In the genomic region with DNA sequence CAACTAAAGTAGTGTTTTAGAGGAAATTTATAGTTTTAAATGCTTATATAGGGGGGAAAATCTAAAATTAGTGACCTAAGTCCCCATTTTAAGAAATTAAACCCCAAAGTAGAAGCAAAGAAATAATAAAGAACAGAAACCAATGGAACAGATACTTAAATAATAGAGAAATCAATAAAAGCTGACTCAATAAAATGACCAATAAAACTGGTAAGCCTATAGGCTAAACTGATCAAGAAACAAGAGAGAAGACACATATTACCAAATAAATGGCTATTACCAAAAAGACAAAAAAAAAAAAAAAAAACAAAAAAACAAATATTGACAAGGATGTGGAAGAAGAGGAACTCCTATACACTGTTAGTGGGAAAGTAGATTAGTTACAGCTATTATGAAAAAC, we compare ENCODE assay signal across 21 cellular contexts. TPM values are rescaled to one million over a fixed set of nuclear protein-coding genes. Genes with fewer than 3 reads are reported as not detected.
DNase-seq lines count a peak whose midpoint lies in the region; ATAC-seq, FAIRE-seq and TF ChIP-seq lines count a peak whose summit lies in the region.
"Had no signal": no experiment of that assay in that cellular context is flagged by ENCODE, and none has a peak within 500 bp of the region (broad histone marks: within the 10 kb centered on the region; RNA-seq: fewer than 3 reads in every experiment).

No MANE protein-coding gene starts in this region.

- no peak for ATAC-seq in GM19467 (IDR thresholded peaks at IDR 0.05; ENCODE audit: unreplicated experiment)
- ATAC-seq: A549; CD8-positive, alpha-beta T cell; GM12878 had no signal

- H3K27ac Mint-ChIP-seq in activated CD4-positive, alpha-beta memory T cell treated with anti-CD3 and anti-CD28 coated beads, Interleukin-2, amount 10 ng/mL, durations not matched to agents 7 days and 5 days: no peak overlapping the region
- H3K27ac Mint-ChIP-seq: B cell; CD4-positive, alpha-beta T cell; CD8-positive, alpha-beta T cell had no signal

- no peak overlapping the region for H3K4me3 Mint-ChIP-seq in activated CD4-positive, alpha-beta memory T cell treated with anti-CD3 and anti-CD28 coated beads, Interleukin-2, amount 10 ng/mL, durations not matched to agents 7 days and 5 days
- H3K4me3 Mint-ChIP-seq: B cell; CD4-positive, alpha-beta T cell; CD8-positive, alpha-beta T cell had no signal

- DNase-seq in coronary artery (ENCODE audit: low spot score): no peak
- no peak for DNase-seq in activated CD4-positive, alpha-beta memory T cell treated with anti-CD3 and anti-CD28 coated beads, Interleukin-2, amount 10 ng/mL, durations not matched to agents 7 days and 5 days
- DNase-seq: 8988T; AML-193; Caco-2; Calu3; CD4-positive, alpha-beta T cell; CD8-positive, alpha-beta T cell; DMS79 treated with DMSO at 0.1 percent for 48 hours; GDM1 had no signal

- no peak overlapping the region for H3K27ac ChIP-seq in coronary artery
- H3K27ac ChIP-seq: A549; BLaER1 treated with 17β-estradiol and CSF1 and Interleukin-3, amounts not matched to agents 10 nM and 100 nM; C4-2B had no signal

- H3K4me1 Mint-ChIP-seq in activated CD4-positive, alpha-beta memory T cell treated with anti-CD3 and anti-CD28 coated beads, Interleukin-2, amount 10 ng/mL, durations not matched to agents 7 days and 5 days: no peaks in the 10 kb centered on the region
- H3K4me1 Mint-ChIP-seq: B cell had no signal

- peaks cover 6% of the 10 kb centered on the region for H3K36me3 Mint-ChIP-seq in activated CD4-positive, alpha-beta memory T cell treated with anti-CD3 and anti-CD28 coated beads, Interleukin-2, amount 10 ng/mL, durations not matched to agents 7 days and 5 days (ENCODE audit: low read depth)

- CTCF ChIA-PET in activated CD4-positive, alpha-beta memory T cell treated with anti-CD3 and anti-CD28 coated beads, Interleukin-2, amount 10 ng/mL, durations not matched to agents 7 days and 5 days (lab: Charles Lee): no interaction called here

- no peaks in the 10 kb centered on the region for H3K27me3 Mint-ChIP-seq in activated CD4-positive, alpha-beta memory T cell treated with anti-CD3 and anti-CD28 coated beads, Interleukin-2, amount 10 ng/mL, durations not matched to agents 7 days and 5 days
- H3K27me3 Mint-ChIP-seq: B cell; CD4-positive, alpha-beta T cell had no signal

- TF ChIP-seq CTCF in coronary artery (IDR thresholded peaks at IDR 0.05): no peak

- H3K4me3 ChIP-seq in coronary artery: no peak overlapping the region
- H3K4me3 ChIP-seq: A549; BLaER1 treated with 17β-estradiol and CSF1 and Interleukin-3, amounts not matched to agents 10 nM and 100 nM; GM12878 had no signal

- H3K9me3 Mint-ChIP-seq in activated CD4-positive, alpha-beta memory T cell treated with anti-CD3 and anti-CD28 coated beads, Interleukin-2, amount 10 ng/mL, durations not matched to agents 7 days and 5 days: no peaks in the 10 kb centered on the region
- H3K9me3 Mint-ChIP-seq: CD4-positive, alpha-beta T cell; CD8-positive, alpha-beta T cell had no signal

- POLR2A ChIA-PET in activated CD4-positive, alpha-beta memory T cell treated with anti-CD3 and anti-CD28 coated beads, Interleukin-2, amount 10 ng/mL, durations not matched to agents 7 days and 5 days (lab: Charles Lee): no interaction called here

- FAIRE-seq in A204.1 (lab: Jason Lieb, UNC) (peak; percentile 23), G401.6 (lab: Jason Lieb, UNC) (peak; percentile 8), islet of Langerhans (lab: Jason Lieb, UNC) (peak; percentile 90)
- FAIRE-seq: D721Med, GM12878, GM12892 had no signal

RNA-seq across cellular contexts. Expression of a gene that starts 53.1 kb away (rescaled TPM):
- total RNA-seq in activated CD4-positive, alpha-beta memory T cell treated with anti-CD3 and anti-CD28 coated beads, Interleukin-2, amount 10 ng/mL, durations not matched to agents 7 days and 5 days: not detected
- total RNA-seq: B cell, Caco-2, Calu3 had no signal
